Comparison of ENCODE assay signal across 10 cellular contexts in genomic region chr22:32413715-32414114, GRCh38. TPM values are rescaled to one million over a fixed set of nuclear protein-coding genes. Genes with fewer than 3 reads are reported as not detected.
DNase-seq lines count a peak whose midpoint lies in the region; ATAC-seq and TF ChIP-seq lines count a peak whose summit lies in the region.
"Had no signal": no experiment of that assay in that cellular context is flagged by ENCODE, and none has a peak within 500 bp of the region (broad histone marks: within the 10 kb centered on the region; RNA-seq: fewer than 3 reads in every experiment).

No MANE protein-coding gene starts in this region.

- ATAC-seq in HG03108 (IDR thresholded peaks at IDR 0.05; ENCODE audit: unreplicated experiment) (no peak), HG02588 (IDR thresholded peaks at IDR 0.05; ENCODE audit: unreplicated experiment) (no peak), HG02610 (IDR thresholded peaks at IDR 0.05; ENCODE audit: unreplicated experiment) (no peak), GM19351 (IDR thresholded peaks at IDR 0.05; ENCODE audit: unreplicated experiment) (no peak)

- no peaks in the 10 kb centered on the region for H3K36me3 ChIP-seq in cardiac muscle cell
- H3K36me3 ChIP-seq in right atrium auricular region: peaks cover 3% of the 10 kb centered on the region

- peaks cover 15% of the 10 kb centered on the region for H3K27me3 ChIP-seq in cardiac muscle cell
- H3K27me3 ChIP-seq in right atrium auricular region: no peaks in the 10 kb centered on the region

- H3K9me3 ChIP-seq in cardiac muscle cell (ENCODE audit: low read depth): no peaks in the 10 kb centered on the region
- H3K9me3 ChIP-seq in right atrium auricular region: no peaks in the 10 kb centered on the region
- H3K9me3 ChIP-seq: SJSA1 had no signal

- no peak overlapping the region for H3K4me3 ChIP-seq in cardiac muscle cell
- no peak overlapping the region for H3K4me3 ChIP-seq in right atrium auricular region
- H3K4me3 ChIP-seq in fibroblast of pulmonary artery (replicated peaks; ENCODE audit: low read depth, low read length): no peak overlapping the region
- H3K4me3 ChIP-seq: SJSA1 had no signal

- H3K4me1 ChIP-seq in cardiac muscle cell (ENCODE audit: low read depth) (peaks cover 7% of the 10 kb centered on the region), right atrium auricular region (peaks cover 0 to 21% of the 10 kb centered on the region in 2 donors)

- no peak overlapping the region for H3K27ac ChIP-seq in cardiac muscle cell
- H3K27ac ChIP-seq in right atrium auricular region: no peak overlapping the region
- H3K27ac ChIP-seq: SJSA1 had no signal

- TF ChIP-seq CTCF in cardiac muscle cell (IDR thresholded peaks at IDR 0.05; ENCODE audit: low read depth, low read length) (peak; percentile 46), right atrium auricular region (IDR thresholded peaks at IDR 0.05) (no peak), fibroblast of pulmonary artery (IDR thresholded peaks at IDR 0.05; ENCODE audit: low read length, missing control alignments) (peak; percentile 51)

- peak; percentile 5 to 34 for DNase-seq in cardiac muscle cell (ENCODE audit: low read depth in 1 of 2, low spot score in 1 of 2)
- no peak for DNase-seq in right atrium auricular region (ENCODE audit: low spot score)
- peak; percentile 59 for DNase-seq in OCI-M1 (lab: John Stamatoyannopoulos, UW)
- DNase-seq in fibroblast of pulmonary artery (ENCODE audit: low read depth): peak; percentile 45
- DNase-seq: kidney had no signal

RNA-seq across cellular contexts. Expression of gene RTCB, which starts 1.7 kb away (rescaled TPM):
- total RNA-seq in cardiac muscle cell (104 and 109 TPM in 2 replicates), right atrium auricular region (10 to 100 TPM; 42.9 to 49.3 TPM)
- 137 and 154 TPM in 2 replicates for polyA plus RNA-seq in cardiac muscle cell

RNA-seq across cellular contexts. Expression of gene BPIFC, which starts 50.5 kb away (rescaled TPM):
- total RNA-seq in cardiac muscle cell: not detected in 2 replicates
- polyA plus RNA-seq in cardiac muscle cell: not detected in 2 replicates
- not detected for total RNA-seq in right atrium auricular region
- total RNA-seq: kidney, SJSA1 had no signal

RNA-seq across cellular contexts. Expression of gene RFPL3, which starts 56.0 kb away (rescaled TPM):
- not detected in 2 replicates for total RNA-seq in cardiac muscle cell
- not detected in 2 replicates for polyA plus RNA-seq in cardiac muscle cell
- not detected for total RNA-seq in right atrium auricular region
- total RNA-seq: kidney, SJSA1 had no signal

Comparison
In these comparisons a context has a peak if more than half of its experiments do, and no peak if none do; other contexts are left out.
1. CTCF ChIP-seq: peak in cardiac muscle cell (single experiment) and fibroblast of pulmonary artery (single experiment); none in right atrium auricular region (0 of 2).